Comparison of ENCODE assay signal across 2 cellular contexts in the genomic region with DNA sequence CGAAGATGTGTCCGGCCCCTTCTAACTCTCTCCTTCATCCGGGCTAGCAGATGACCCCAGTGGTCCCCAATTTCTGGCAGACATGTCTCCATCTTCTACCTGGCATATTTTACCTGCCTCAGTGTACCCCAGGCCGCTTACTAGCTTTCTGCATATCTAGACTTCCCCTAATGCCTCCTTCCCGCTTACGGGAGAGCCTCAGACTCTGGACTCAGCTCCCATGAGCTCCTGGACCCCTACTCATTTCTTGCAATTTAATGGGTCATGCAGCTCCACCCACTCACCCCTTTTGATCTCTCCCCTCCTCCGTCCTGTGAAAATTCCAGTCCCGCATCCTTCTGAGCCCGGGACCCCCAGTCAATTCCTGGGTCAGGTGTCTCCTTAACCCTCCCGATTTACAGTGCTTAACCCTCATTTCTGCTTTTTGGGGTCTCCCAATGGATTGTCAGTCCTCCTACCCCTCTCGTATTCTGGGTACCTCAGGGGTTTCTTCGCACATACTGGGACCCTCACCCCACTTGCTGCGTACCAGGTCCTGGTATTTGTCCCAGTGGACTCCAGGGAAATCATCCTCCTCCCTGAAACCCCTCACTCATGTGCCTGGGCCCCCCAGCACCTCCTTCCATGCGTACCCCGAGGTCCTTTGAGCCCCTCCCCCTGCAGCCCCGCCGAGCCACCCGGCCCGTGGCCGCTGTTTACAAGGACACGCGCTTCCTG.
TF ChIP-seq lines count a peak whose summit lies in the region.

No MANE protein-coding gene starts in this region.

TF ChIP-seq in SK-N-SH, 30 proteins besides CTCF, POLR2A, EP300 and RAD21:
- TF ChIP-seq JUND (IDR thresholded peaks at IDR 0.05) (no peak), YY1 (IDR thresholded peaks at IDR 0.05; ENCODE audit: low read depth) (no peak), GATA2 (CRISPR knock-in tag; IDR thresholded peaks at IDR 0.05) (no peak), NFIC (IDR thresholded peaks at IDR 0.05; ENCODE audit: borderline replicate concordance) (no peak), SIN3A (IDR thresholded peaks at IDR 0.05; ENCODE audit: borderline replicate concordance, low read depth, low read length) (no peak), MXI1 (IDR thresholded peaks at IDR 0.05; ENCODE audit: low read depth, low read length) (no peak), CHD2 (IDR thresholded peaks at IDR 0.05; ENCODE audit: low read length, partially characterized antibody) (no peak), MAX (IDR thresholded peaks at IDR 0.05; ENCODE audit: low read depth) (no peak), ELF1 (IDR thresholded peaks at IDR 0.05) (no peak)
- TF ChIP-seq, protein P1, sequence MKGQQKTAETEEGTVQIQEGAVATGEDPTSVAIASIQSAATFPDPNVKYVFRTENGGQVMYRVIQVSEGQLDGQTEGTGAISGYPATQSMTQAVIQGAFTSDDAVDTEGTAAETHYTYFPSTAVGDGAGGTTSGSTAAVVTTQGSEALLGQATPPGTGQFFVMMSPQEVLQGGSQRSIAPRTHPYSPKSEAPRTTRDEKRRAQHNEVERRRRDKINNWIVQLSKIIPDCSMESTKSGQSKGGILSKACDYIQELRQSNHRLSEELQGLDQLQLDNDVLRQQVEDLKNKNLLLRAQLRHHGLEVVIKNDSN (IDR thresholded peaks at IDR 0.05; ENCODE audit: borderline replicate concordance, low read depth) = no peak
- TF ChIP-seq, protein P2, sequence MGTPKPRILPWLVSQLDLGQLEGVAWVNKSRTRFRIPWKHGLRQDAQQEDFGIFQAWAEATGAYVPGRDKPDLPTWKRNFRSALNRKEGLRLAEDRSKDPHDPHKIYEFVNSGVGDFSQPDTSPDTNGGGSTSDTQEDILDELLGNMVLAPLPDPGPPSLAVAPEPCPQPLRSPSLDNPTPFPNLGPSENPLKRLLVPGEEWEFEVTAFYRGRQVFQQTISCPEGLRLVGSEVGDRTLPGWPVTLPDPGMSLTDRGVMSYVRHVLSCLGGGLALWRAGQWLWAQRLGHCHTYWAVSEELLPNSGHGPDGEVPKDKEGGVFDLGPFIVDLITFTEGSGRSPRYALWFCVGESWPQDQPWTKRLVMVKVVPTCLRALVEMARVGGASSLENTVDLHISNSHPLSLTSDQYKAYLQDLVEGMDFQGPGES (IDR thresholded peaks at IDR 0.05; ENCODE audit: low read depth, low read length) = no peak

TF ChIP-seq in SK-N-SH treated with all-trans-retinoic acid at 6 μM for 48 hours, 23 proteins besides CTCF, POLR2A, EP300 and RAD21:
- TF ChIP-seq ZNF565 (CRISPR knock-in tag; conservative IDR thresholded peaks at IDR 0.05; ENCODE audit: low read depth) (no peak), TSHZ2 (CRISPR knock-in tag; IDR thresholded peaks at IDR 0.05) (no peak), OSR1 (CRISPR knock-in tag; IDR thresholded peaks at IDR 0.05) (no peak), ZC3H10 (CRISPR knock-in tag; IDR thresholded peaks at IDR 0.05) (no peak), ARNTL (CRISPR knock-in tag; IDR thresholded peaks at IDR 0.05; ENCODE audit: borderline replicate concordance, low read depth) (no peak), TOX (CRISPR knock-in tag; IDR thresholded peaks at IDR 0.05; ENCODE audit: borderline replicate concordance) (no peak), ZFP3 (CRISPR knock-in tag; IDR thresholded peaks at IDR 0.05) (no peak), ESRRG (CRISPR knock-in tag; IDR thresholded peaks at IDR 0.05) (no peak), RARB (CRISPR knock-in tag; IDR thresholded peaks at IDR 0.05) (no peak)
- TF ChIP-seq, protein P3, sequence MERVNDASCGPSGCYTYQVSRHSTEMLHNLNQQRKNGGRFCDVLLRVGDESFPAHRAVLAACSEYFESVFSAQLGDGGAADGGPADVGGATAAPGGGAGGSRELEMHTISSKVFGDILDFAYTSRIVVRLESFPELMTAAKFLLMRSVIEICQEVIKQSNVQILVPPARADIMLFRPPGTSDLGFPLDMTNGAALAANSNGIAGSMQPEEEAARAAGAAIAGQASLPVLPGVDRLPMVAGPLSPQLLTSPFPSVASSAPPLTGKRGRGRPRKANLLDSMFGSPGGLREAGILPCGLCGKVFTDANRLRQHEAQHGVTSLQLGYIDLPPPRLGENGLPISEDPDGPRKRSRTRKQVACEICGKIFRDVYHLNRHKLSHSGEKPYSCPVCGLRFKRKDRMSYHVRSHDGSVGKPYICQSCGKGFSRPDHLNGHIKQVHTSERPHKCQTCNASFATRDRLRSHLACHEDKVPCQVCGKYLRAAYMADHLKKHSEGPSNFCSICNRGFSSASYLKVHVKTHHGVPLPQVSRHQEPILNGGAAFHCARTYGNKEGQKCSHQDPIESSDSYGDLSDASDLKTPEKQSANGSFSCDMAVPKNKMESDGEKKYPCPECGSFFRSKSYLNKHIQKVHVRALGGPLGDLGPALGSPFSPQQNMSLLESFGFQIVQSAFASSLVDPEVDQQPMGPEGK (CRISPR knock-in tag; IDR thresholded peaks at IDR 0.05; ENCODE audit: borderline replicate concordance) = no peak
- TF ChIP-seq, protein P4, sequence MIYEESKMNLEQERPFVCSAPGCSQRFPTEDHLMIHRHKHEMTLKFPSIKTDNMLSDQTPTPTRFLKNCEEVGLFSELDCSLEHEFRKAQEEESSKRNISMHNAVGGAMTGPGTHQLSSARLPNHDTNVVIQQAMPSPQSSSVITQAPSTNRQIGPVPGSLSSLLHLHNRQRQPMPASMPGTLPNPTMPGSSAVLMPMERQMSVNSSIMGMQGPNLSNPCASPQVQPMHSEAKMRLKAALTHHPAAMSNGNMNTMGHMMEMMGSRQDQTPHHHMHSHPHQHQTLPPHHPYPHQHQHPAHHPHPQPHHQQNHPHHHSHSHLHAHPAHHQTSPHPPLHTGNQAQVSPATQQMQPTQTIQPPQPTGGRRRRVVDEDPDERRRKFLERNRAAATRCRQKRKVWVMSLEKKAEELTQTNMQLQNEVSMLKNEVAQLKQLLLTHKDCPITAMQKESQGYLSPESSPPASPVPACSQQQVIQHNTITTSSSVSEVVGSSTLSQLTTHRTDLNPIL (CRISPR knock-in tag; IDR thresholded peaks at IDR 0.05; ENCODE audit: low read depth) = no peak
